15 cellular contexts compared by ENCODE assay signal in the genomic region with DNA sequence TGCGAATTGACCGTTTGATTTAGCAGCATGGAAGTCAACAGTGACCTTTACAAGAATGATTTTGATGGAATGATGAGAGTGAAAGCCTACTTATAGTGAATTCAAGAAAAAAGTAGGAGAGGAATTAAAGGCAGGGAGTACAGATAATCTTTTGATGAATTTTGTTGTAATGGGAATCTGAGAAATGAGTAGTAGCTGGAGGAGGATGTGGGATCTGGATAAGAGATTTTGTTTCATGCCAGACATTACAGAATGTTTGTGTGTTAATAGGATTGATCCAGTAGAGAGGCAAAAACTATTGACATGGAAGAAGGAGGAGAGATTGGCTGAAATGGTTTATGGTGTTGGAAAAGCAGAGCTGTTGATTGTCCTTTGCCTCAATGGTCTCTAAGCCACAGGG. TPM values are rescaled to one million over a fixed set of nuclear protein-coding genes. Genes with fewer than 3 reads are reported as not detected.
DNase-seq lines count a peak whose midpoint lies in the region; ATAC-seq and TF ChIP-seq lines count a peak whose summit lies in the region.
"Had no signal": no experiment of that assay in that cellular context is flagged by ENCODE, and none has a peak within 500 bp of the region (broad histone marks: within the 10 kb centered on the region; RNA-seq: fewer than 3 reads in every experiment).

No MANE protein-coding gene starts in this region.

- peak overlapping the region; percentile 61; the same call in 1 of the 2 replicates for H3K4me2 ChIP-seq in SK-N-SH

- no peak overlapping the region for H2AFZ ChIP-seq in SK-N-SH (ENCODE audit: low read depth)

- H3K36me3 ChIP-seq in SK-N-SH (replicated peaks in 1 of 2; ENCODE audit: control insufficient read depth in 1 of 2, insufficient read depth in 2 of 2, low read length in 1 of 2) (peaks cover 0 to 27% of the 10 kb centered on the region in 2 experiments), SJSA1 (peaks cover 31% of the 10 kb centered on the region), ectodermal cell (ENCODE audit: control insufficient read depth, insufficient read depth, low read length) (peaks cover 5% of the 10 kb centered on the region)

- peaks cover 28% of the 10 kb centered on the region for H3F3A ChIP-seq in SK-N-SH (replicated peaks; ENCODE audit: insufficient read depth)

- H3K79me2 ChIP-seq in SK-N-SH (ENCODE audit: insufficient read depth) = no peaks in the 10 kb centered on the region; the same call in 1 of the 2 replicates

- no peaks in the 10 kb centered on the region for H3K9me2 ChIP-seq in SK-N-SH

- peak overlapping the region; percentile 38 for H3K27ac Mint-ChIP-seq in stimulated activated naive B cell treated with anti-CD40 and anti-IgM and Interleukin-4, amounts not matched to agents 10 μg/mL and 1 μg/mL and 100 μg/mL, for 72 hours

- CTCF ChIA-PET in SK-N-SH (lab: Yijun Ruan, JAX) = no interaction called here

- H3K4me1 Mint-ChIP-seq in stimulated activated naive B cell treated with anti-CD40 and anti-IgM and Interleukin-4, amounts not matched to agents 10 μg/mL and 1 μg/mL and 100 μg/mL, for 72 hours = peaks cover 20 to 56% of the 10 kb centered on the region in 2 donors

- POLR2A ChIA-PET in SK-N-SH (lab: Yijun Ruan, JAX) = no interaction called here

- H3K4me3 ChIP-seq in SK-N-SH (ENCODE audit: low read depth in 2 of 2, low read length in 1 of 2) = no peak overlapping the region
- no peak overlapping the region for H3K4me3 ChIP-seq in SJSA1
- H3K4me3 ChIP-seq in ectodermal cell (ENCODE audit: insufficient read depth, low read depth, low read length) = no peak overlapping the region
- H3K4me3 ChIP-seq: cardiac muscle cell, lower lobe of right lung had no signal

- H3K9me3 ChIP-seq in SK-N-SH (no peaks in the 10 kb centered on the region), SJSA1 (replicated peaks) (no peaks in the 10 kb centered on the region), ectodermal cell (ENCODE audit: control insufficient read depth, low read length) (no peaks in the 10 kb centered on the region)
- H3K9me3 ChIP-seq: lower lobe of right lung had no signal

- TF ChIP-seq CTCF in SK-N-SH (IDR thresholded peaks at IDR 0.05) = no peak

- TF ChIP-seq RAD21 in SK-N-SH (IDR thresholded peaks at IDR 0.05; ENCODE audit: low read length) = no peak

- no peaks in the 10 kb centered on the region for H4K20me1 ChIP-seq in SK-N-SH (ENCODE audit: insufficient read depth)

- H3K27me3 ChIP-seq in SK-N-SH (ENCODE audit: insufficient read depth) (no peaks in the 10 kb centered on the region), SJSA1 (replicated peaks) (no peaks in the 10 kb centered on the region), ectodermal cell (ENCODE audit: control insufficient read depth, insufficient read depth, low read length, poor library complexity, severe bottlenecking) (no peaks in the 10 kb centered on the region)
- H3K27me3 ChIP-seq: cardiac muscle cell had no signal

- H3K27me3 Mint-ChIP-seq in stimulated activated naive B cell treated with anti-CD40 and anti-IgM and Interleukin-4, amounts not matched to agents 10 μg/mL and 1 μg/mL and 100 μg/mL, for 72 hours = no peaks in the 10 kb centered on the region

- no peak for ATAC-seq in SK-N-SH treated with all-trans-retinoic acid at 6 μM for 48 hours
- ATAC-seq in stimulated activated naive B cell treated with anti-CD40 and anti-IgM and Interleukin-4, amounts not matched to agents 10 μg/mL and 1 μg/mL and 100 μg/mL, for 72 hours (replicated peaks) = no peak

- peaks cover 22 to 23% of the 10 kb centered on the region in 2 donors for H3K36me3 Mint-ChIP-seq in stimulated activated naive B cell treated with anti-CD40 and anti-IgM and Interleukin-4, amounts not matched to agents 10 μg/mL and 1 μg/mL and 100 μg/mL, for 72 hours

- 97% methylated on average over 2 of the region's 2 CpGs for WGBS in SK-N-SH (ENCODE audit: low lambda C conversion rate)
- WGBS in ectodermal cell, 2 experiments = 92 to 99% methylated on average over 2 of the region's 2 CpGs

- no peak overlapping the region for H3K9ac ChIP-seq in SK-N-SH

- no peaks in the 10 kb centered on the region for H3K9me3 Mint-ChIP-seq in stimulated activated naive B cell treated with anti-CD40 and anti-IgM and Interleukin-4, amounts not matched to agents 10 μg/mL and 1 μg/mL and 100 μg/mL, for 72 hours

- peaks cover 0 to 18% of the 10 kb centered on the region in 2 experiments; a peak in 1 of 4 replicates for H3K4me1 ChIP-seq in SK-N-SH (ENCODE audit: control insufficient read depth in 1 of 2, insufficient read depth in 2 of 2, low read depth in 1 of 2, low read length in 1 of 2)
- H3K4me1 ChIP-seq in SJSA1 (replicated peaks) = peaks cover 20% of the 10 kb centered on the region
- no peaks in the 10 kb centered on the region for H3K4me1 ChIP-seq in ectodermal cell (ENCODE audit: control insufficient read depth, insufficient read depth, low read length)
- H3K4me1 ChIP-seq: lower lobe of right lung had no signal

- H3K4me3 Mint-ChIP-seq in stimulated activated naive B cell treated with anti-CD40 and anti-IgM and Interleukin-4, amounts not matched to agents 10 μg/mL and 1 μg/mL and 100 μg/mL, for 72 hours = peak overlapping the region in 1 of 2 donors; percentile 43

- no peak for TF ChIP-seq EP300 in SK-N-SH (IDR thresholded peaks at IDR 0.05; ENCODE audit: borderline replicate concordance in 1 of 2, low read depth in 1 of 2, low read length in 1 of 2)

- no peak for DNase-seq in SK-N-SH
- no peak for DNase-seq in SJSA1 (ENCODE audit: low read depth in 1 of 2, low spot score in 2 of 2)
- DNase-seq in stimulated activated naive B cell treated with anti-CD40 and anti-IgM and Interleukin-4, amounts not matched to agents 10 μg/mL and 1 μg/mL and 100 μg/mL, for 72 hours = no peak
- no peak for DNase-seq in DMS153 (lab: John Stamatoyannopoulos, UW)
- no peak for DNase-seq in activated CD4-positive, alpha-beta T cell treated with anti-CD3 and anti-CD28 coated beads, Interleukin-2, amount 50 U/mL, for 1 hour
- no peak for DNase-seq in NCI-H2107 treated with DMSO at 0.1 percent for 48 hours (lab: John Stamatoyannopoulos, UW; ENCODE audit: unreplicated experiment)
- DNase-seq: erythroblast; lower lobe of right lung; NCI-H2171; stimulated activated CD4-positive, alpha-beta T cell treated with anti-CD3 and anti-CD28 coated beads, Interleukin-2, amount 100 ng/mL, for 48 hours; T-helper 9 cell had no signal

- H3K27ac ChIP-seq in SK-N-SH (ENCODE audit: low read depth in 2 of 2, low read length in 1 of 2) = peak overlapping the region; percentile 70 to 84
- peak overlapping the region; percentile 71 for H3K27ac ChIP-seq in SJSA1
- peak overlapping the region; percentile 16 for H3K27ac ChIP-seq in ectodermal cell (ENCODE audit: insufficient read depth, low read depth, low read length, poor library complexity, severe bottlenecking)
- H3K27ac ChIP-seq: 22Rv1, cardiac muscle cell had no signal

TF ChIP-seq in SK-N-SH, 30 proteins besides CTCF, POLR2A, EP300 and RAD21 (continues in another document):
- no peak for TF ChIP-seq POLR2AphosphoS5 (IDR thresholded peaks at IDR 0.05; ENCODE audit: low read depth, low read length)
- TF ChIP-seq, protein P1, sequence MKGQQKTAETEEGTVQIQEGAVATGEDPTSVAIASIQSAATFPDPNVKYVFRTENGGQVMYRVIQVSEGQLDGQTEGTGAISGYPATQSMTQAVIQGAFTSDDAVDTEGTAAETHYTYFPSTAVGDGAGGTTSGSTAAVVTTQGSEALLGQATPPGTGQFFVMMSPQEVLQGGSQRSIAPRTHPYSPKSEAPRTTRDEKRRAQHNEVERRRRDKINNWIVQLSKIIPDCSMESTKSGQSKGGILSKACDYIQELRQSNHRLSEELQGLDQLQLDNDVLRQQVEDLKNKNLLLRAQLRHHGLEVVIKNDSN (IDR thresholded peaks at IDR 0.05; ENCODE audit: borderline replicate concordance, low read depth) = no peak

TF ChIP-seq in SK-N-SH treated with all-trans-retinoic acid at 6 μM for 48 hours, 23 proteins besides CTCF, POLR2A, EP300 and RAD21 (continues in another document):
- TF ChIP-seq TOX (CRISPR knock-in tag; IDR thresholded peaks at IDR 0.05; ENCODE audit: borderline replicate concordance) (no peak), ZFP3 (CRISPR knock-in tag; IDR thresholded peaks at IDR 0.05) (no peak), OSR1 (CRISPR knock-in tag; IDR thresholded peaks at IDR 0.05) (no peak), ESRRG (CRISPR knock-in tag; IDR thresholded peaks at IDR 0.05) (no peak), ISL1 (CRISPR knock-in tag; IDR thresholded peaks at IDR 0.05) (no peak)

RNA-seq across cellular contexts. Expression of gene ZNF609, which starts 17.4 kb away (rescaled TPM):
- 10.3 and 12.6 TPM in 2 replicates for polyA plus RNA-seq in SK-N-SH (2012; rRNA removed)
- polyA plus RNA-seq in SK-N-SH (2012; cell fraction: cytosol; rRNA removed) = 9.7 and 10.8 TPM in 2 replicates
- polyA plus RNA-seq in SK-N-SH (2012; cell fraction: nucleus; rRNA removed) = 14.9 and 19.1 TPM in 2 replicates
- 11.2 and 17.7 TPM in 2 replicates for total RNA-seq in SJSA1 (2014; rRNA removed; shearing (Covaris generic))
- polyA plus RNA-seq in ectodermal cell (2013, experiment 1 of 4) = 41.4 TPM
- 46.6 TPM for polyA plus RNA-seq in ectodermal cell (2013, experiment 2 of 4)
- polyA plus RNA-seq in ectodermal cell (2013, experiment 3 of 4) = 29.7 TPM
- polyA plus RNA-seq in ectodermal cell (2013, experiment 4 of 4) = 35.5 TPM

RNA-seq across cellular contexts. Expression of gene TRIP4, which starts 55.4 kb away (rescaled TPM):
- polyA plus RNA-seq in SK-N-SH (2012; rRNA removed) = 14.5 and 20.3 TPM in 2 replicates
- 19.1 and 20.1 TPM in 2 replicates for polyA plus RNA-seq in SK-N-SH (2012; cell fraction: cytosol; rRNA removed)
- polyA plus RNA-seq in SK-N-SH (2012; cell fraction: nucleus; rRNA removed) = 12.1 and 19.2 TPM in 2 replicates
- 10.5 and 14.5 TPM in 2 replicates for total RNA-seq in SJSA1 (2014; rRNA removed; shearing (Covaris generic))
- 29.4 TPM for polyA plus RNA-seq in ectodermal cell (2013, experiment 1 of 4)
- 28.3 TPM for polyA plus RNA-seq in ectodermal cell (2013, experiment 2 of 4)
- polyA plus RNA-seq in ectodermal cell (2013, experiment 3 of 4) = 21.0 TPM
- 20.5 TPM for polyA plus RNA-seq in ectodermal cell (2013, experiment 4 of 4)

Comparison
In these comparisons a context has a peak if more than half of its experiments do, and no peak if none do; other contexts are left out.
1. H3K27ac ChIP-seq: peak in every context shown above with its lines; median percentile 77 in SK-N-SH; 71 in SJSA1; 16 in ectodermal cell.